Comparison of ENCODE assay signal across 9 cellular contexts in genomic region chr10:4344544-4344994, GRCh38.
DNase-seq lines count a peak whose midpoint lies in the region; ATAC-seq and TF ChIP-seq lines count a peak whose summit lies in the region.
"Had no signal": no experiment of that assay in that cellular context is flagged by ENCODE, and none has a peak within 500 bp of the region (broad histone marks: within the 10 kb centered on the region; RNA-seq: fewer than 3 reads in every experiment).

No MANE protein-coding gene starts in this region.

- H3K4me1 Mint-ChIP-seq in HFFc6 (ENCODE audit: low read depth) = peaks cover 39% of the 10 kb centered on the region

- WGBS in gastroesophageal sphincter (ENCODE audit: low coverage in 1 of 2), 2 donors = 14 to 15% methylated on average over 10 of the region's 10 CpGs

- DNase-seq in HFFc6 (peak; percentile 100), NCI-H1694 treated with DMSO at 0.1 percent for 48 hours (lab: John Stamatoyannopoulos, UW) (no peak)
- DNase-seq in activated CD4-positive, alpha-beta T cell treated with anti-CD3 and anti-CD28 coated beads, Interleukin-2, amount 50 U/mL, for 24 hours (ENCODE audit: low read depth in 1 of 2, low spot score in 1 of 2) = peak; percentile 4 to 51

- H3K9me3 Mint-ChIP-seq in HFFc6 = no peaks in the 10 kb centered on the region

- peak overlapping the region; percentile 68 for H3K9ac ChIP-seq in skeletal muscle satellite cell (ENCODE audit: low read depth, low read length)

- H3K36me3 ChIP-seq in gastroesophageal sphincter = no peaks in the 10 kb centered on the region
- no peaks in the 10 kb centered on the region for H3K36me3 ChIP-seq in skeletal muscle satellite cell (ENCODE audit: insufficient read depth, low read length)

- peaks cover 11% of the 10 kb centered on the region for H3K36me3 Mint-ChIP-seq in HFFc6 (ENCODE audit: low read depth)

- H3K27me3 ChIP-seq in gastroesophageal sphincter = no peaks in the 10 kb centered on the region
- no peaks in the 10 kb centered on the region for H3K27me3 ChIP-seq in skeletal muscle satellite cell (ENCODE audit: control insufficient read depth, insufficient read depth, low read length)

- H3K4me3 ChIP-seq in gastroesophageal sphincter (no peak overlapping the region), skeletal muscle satellite cell (ENCODE audit: low read length) (peak overlapping the region; percentile 37)

- no peaks in the 10 kb centered on the region; the same call in 1 of the 2 replicates for H3K27me3 Mint-ChIP-seq in HFFc6 (ENCODE audit: insufficient read depth)

- H3K4me3 Mint-ChIP-seq in HFFc6 = peak overlapping the region; percentile 71
- H3K4me3 Mint-ChIP-seq: naive thymus-derived CD4-positive, alpha-beta T cell had no signal

- peak overlapping the region; percentile 54 for H3K4me2 ChIP-seq in skeletal muscle satellite cell (ENCODE audit: low read length)

- no peak for TF ChIP-seq EP300 in gastroesophageal sphincter (IDR thresholded peaks at IDR 0.05)

- H3K27ac Mint-ChIP-seq in HFFc6 = peak overlapping the region; percentile 99

- ATAC-seq in gastroesophageal sphincter (peak; percentile 95), HG03196 (IDR thresholded peaks at IDR 0.05; ENCODE audit: unreplicated experiment) (no peak), GM18498 (IDR thresholded peaks at IDR 0.05; ENCODE audit: unreplicated experiment) (no peak), HG03442 (IDR thresholded peaks at IDR 0.05; ENCODE audit: unreplicated experiment) (no peak)
- ATAC-seq: naive thymus-derived CD4-positive, alpha-beta T cell had no signal

- TF ChIP-seq POLR2A in gastroesophageal sphincter (IDR thresholded peaks at IDR 0.05) = no peak

- peak; percentile 53 for TF ChIP-seq CTCF in HFFc6 (IDR thresholded peaks at IDR 0.05)
- peak in 3 of 4 experiments; percentile 21 to 54 (median 53) for TF ChIP-seq CTCF in gastroesophageal sphincter (IDR thresholded peaks at IDR 0.05)

- H3K27ac ChIP-seq in gastroesophageal sphincter = peak overlapping the region; percentile 84 to 96 (median 88)

- H3K4me1 ChIP-seq in gastroesophageal sphincter (peaks cover 5 to 31% (median 16%) of the 10 kb centered on the region in 3 donors), skeletal muscle satellite cell (ENCODE audit: control insufficient read depth, insufficient read depth, low read length) (peaks cover 14% of the 10 kb centered on the region)

- H3K9me3 ChIP-seq in gastroesophageal sphincter (no peaks in the 10 kb centered on the region), skeletal muscle satellite cell (replicated peaks; ENCODE audit: low read length) (no peaks in the 10 kb centered on the region)
